27 cellular contexts compared by ENCODE assay signal in genomic region chr12:740921-741320, GRCh38.
"Had no signal": no experiment of that assay in that cellular context is flagged by ENCODE, and none has a peak within 500 bp of the region (broad histone marks: within the 10 kb centered on the region; RNA-seq: fewer than 3 reads in every experiment).

No MANE protein-coding gene starts in this region.

- H3K4me1 ChIP-seq: tibial nerve had no signal

- FAIRE-seq: endothelial cell of umbilical vein, urothelium cell line had no signal

- H3K36me3 Mint-ChIP-seq: activated naive CD4-positive, alpha-beta T cell treated with anti-CD3 and anti-CD28 coated beads, Interleukin-2, amount 50 U/mL, for 24 hours; immature natural killer cell; memory B cell; naive thymus-derived CD8-positive, alpha-beta T cell; neural progenitor cell had no signal

- H3K4me3 Mint-ChIP-seq: activated CD4-positive, alpha-beta memory T cell treated with anti-CD3 and anti-CD28 coated beads, Interleukin-2, amount 10 ng/mL, durations not matched to agents 7 days and 5 days; activated naive CD4-positive, alpha-beta T cell treated with anti-CD3 and anti-CD28 coated beads, Interleukin-2, amount 50 U/mL, for 24 hours; effector memory CD8-positive, alpha-beta T cell; immature natural killer cell; memory B cell; naive thymus-derived CD8-positive, alpha-beta T cell; neural progenitor cell; T-helper 1 cell treated with Interleukin-12 subunit alpha and Interleukin-12 subunit beta and Interleukin-4 antibody, amounts not matched to agents 30 μg/mL and 1 μg/mL, for 36 hours had no signal

- H3K27ac Mint-ChIP-seq: activated CD4-positive, alpha-beta memory T cell treated with anti-CD3 and anti-CD28 coated beads, Interleukin-2, amount 10 ng/mL, durations not matched to agents 7 days and 5 days; activated naive CD4-positive, alpha-beta T cell treated with anti-CD3 and anti-CD28 coated beads, Interleukin-2, amount 50 U/mL, for 24 hours; activated T-helper 2 cell treated with anti-CD3 and anti-CD28 coated beads, Interferon-gamma antibody, Interleukin-2, Interleukin-4, amounts not matched to agents 10 μg/mL and 5 μg/mL and 100 μg/mL, durations not matched to agents 14 hours and 24 hours and 36 hours; effector memory CD8-positive, alpha-beta T cell; immature natural killer cell; memory B cell; neural progenitor cell; T-helper 1 cell treated with Interleukin-12 subunit alpha and Interleukin-12 subunit beta and Interleukin-4 antibody, amounts not matched to agents 30 μg/mL and 1 μg/mL, for 36 hours had no signal

- H3K27ac ChIP-seq: heart left ventricle, neural progenitor cell, spleen, tibial nerve, WERI-Rb-1 had no signal

- H3K9me3 ChIP-seq: heart left ventricle, spleen, tibial nerve had no signal

- H3K9me3 Mint-ChIP-seq: activated CD4-positive, alpha-beta memory T cell treated with anti-CD3 and anti-CD28 coated beads, Interleukin-2, amount 10 ng/mL, durations not matched to agents 7 days and 5 days; activated naive CD4-positive, alpha-beta T cell treated with anti-CD3 and anti-CD28 coated beads, Interleukin-2, amount 50 U/mL, for 24 hours; activated T-helper 2 cell treated with anti-CD3 and anti-CD28 coated beads, Interferon-gamma antibody, Interleukin-2, Interleukin-4, amounts not matched to agents 10 μg/mL and 5 μg/mL and 100 μg/mL, durations not matched to agents 14 hours and 24 hours and 36 hours; effector memory CD8-positive, alpha-beta T cell; immature natural killer cell; memory B cell; naive thymus-derived CD8-positive, alpha-beta T cell; neural progenitor cell; T-helper 1 cell treated with Interleukin-12 subunit alpha and Interleukin-12 subunit beta and Interleukin-4 antibody, amounts not matched to agents 30 μg/mL and 1 μg/mL, for 36 hours had no signal

- H3K4me3 ChIP-seq: heart left ventricle, neural progenitor cell, spleen, tibial nerve had no signal

- H2AFZ ChIP-seq: neural progenitor cell had no signal

- DNase-seq: activated CD4-positive, alpha-beta memory T cell treated with anti-CD3 and anti-CD28 coated beads, Interleukin-2, amount 10 ng/mL, durations not matched to agents 7 days and 5 days; activated CD4-positive, alpha-beta T cell treated with anti-CD3 and anti-CD28 coated beads for 48 hours; activated T-cell treated with anti-CD3 and anti-CD28 coated beads, Interleukin-2, amount 50 U/mL, for 48 hours; anterior cingulate cortex; caudate nucleus; cortex of kidney; effector memory CD8-positive, alpha-beta T cell; foreskin fibroblast; heart left ventricle; hypothalamus; immature natural killer cell; naive thymus-derived CD8-positive, alpha-beta T cell; occipital lobe; right cardiac atrium; spleen; stimulated activated naive CD4-positive, alpha-beta T cell; T-helper 9 cell; WERI-Rb-1 had no signal

- H3K9ac ChIP-seq: neural progenitor cell had no signal

- H3K4me2 ChIP-seq: neural progenitor cell had no signal

- H3K27me3 Mint-ChIP-seq: activated CD4-positive, alpha-beta memory T cell treated with anti-CD3 and anti-CD28 coated beads, Interleukin-2, amount 10 ng/mL, durations not matched to agents 7 days and 5 days; activated naive CD4-positive, alpha-beta T cell treated with anti-CD3 and anti-CD28 coated beads, Interleukin-2, amount 50 U/mL, for 24 hours; effector memory CD8-positive, alpha-beta T cell; memory B cell; naive thymus-derived CD8-positive, alpha-beta T cell had no signal

- H3K36me3 ChIP-seq: heart left ventricle, neural progenitor cell, spleen, tibial nerve, WERI-Rb-1 had no signal

- ATAC-seq: activated CD4-positive, CD25-positive, alpha-beta regulatory T cell treated with anti-CD3 and anti-CD28 coated beads, Interleukin-2, amount 50 U/mL, for 24 hours; effector memory CD8-positive, alpha-beta T cell; heart left ventricle; naive thymus-derived CD8-positive, alpha-beta T cell; right cardiac atrium had no signal

- H3K27me3 ChIP-seq: heart left ventricle, neural progenitor cell, spleen, tibial nerve had no signal

- H3K4me1 Mint-ChIP-seq: immature natural killer cell, neural progenitor cell had no signal
